21 cellular contexts compared by ENCODE assay signal in the genomic region with DNA sequence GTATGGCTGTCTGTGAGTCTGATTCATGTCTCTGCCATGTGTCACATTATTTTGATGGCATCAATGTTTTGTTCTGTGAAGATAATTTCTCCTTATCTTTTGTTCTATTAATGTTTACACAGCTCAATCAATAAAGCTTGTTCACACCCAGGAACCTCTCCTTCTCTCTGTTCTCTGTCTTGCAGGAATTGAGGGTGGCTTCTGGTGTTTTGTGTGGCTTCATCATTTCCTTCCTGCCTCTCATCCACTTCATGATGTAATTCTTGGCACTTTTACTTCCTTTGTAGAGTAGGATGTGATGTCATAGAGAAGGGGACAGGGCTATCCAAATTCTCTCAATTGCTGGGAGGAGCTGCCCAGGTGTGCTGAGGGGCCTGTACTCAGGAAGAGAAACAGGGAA. TPM values are rescaled to one million over a fixed set of nuclear protein-coding genes. Genes with fewer than 3 reads are reported as not detected.
DNase-seq lines count a peak whose midpoint lies in the region; ATAC-seq and TF ChIP-seq lines count a peak whose summit lies in the region.
"Had no signal": no experiment of that assay in that cellular context is flagged by ENCODE, and none has a peak within 500 bp of the region (broad histone marks: within the 10 kb centered on the region; RNA-seq: fewer than 3 reads in every experiment).

No MANE protein-coding gene starts in this region.

- DNase-seq in DMS53 treated with DMSO at 0.1 percent for 48 hours (lab: John Stamatoyannopoulos, UW; ENCODE audit: unreplicated experiment) = peak; percentile 56
- peak; percentile 77 for DNase-seq in NCI-H2029 (lab: John Stamatoyannopoulos, UW)
- DNase-seq in fibroblast of the aortic adventitia (ENCODE audit: low read depth) = peak; percentile 1
- no peak for DNase-seq in anterior cingulate cortex (lab: John Stamatoyannopoulos, UW)
- DNase-seq in CD4-positive, alpha-beta T cell = no peak
- no peak for DNase-seq in NCI-H2227 (lab: John Stamatoyannopoulos, UW; ENCODE audit: unreplicated experiment)
- DNase-seq in NCI-H1092 (lab: John Stamatoyannopoulos, UW) = no peak
- DNase-seq: ACHN; CD8-positive, alpha-beta memory T cell; H9; NCI-H1048; NCI-H187; NCI-H2227 treated with DMSO at 0.1 percent for 48 hours; NCI-H524 treated with DMSO at 0.1 percent for 48 hours; Right ventricle myocardium superior; SK-N-SH; T-helper 17 cell had no signal

- no peaks in the 10 kb centered on the region for H3K36me3 Mint-ChIP-seq in CD4-positive, alpha-beta T cell (ENCODE audit: low read depth)
- H3K36me3 Mint-ChIP-seq: CD8-positive, alpha-beta memory T cell had no signal

- H3K27me3 Mint-ChIP-seq in CD4-positive, alpha-beta T cell = no peaks in the 10 kb centered on the region
- H3K27me3 Mint-ChIP-seq: CD8-positive, alpha-beta memory T cell; T-helper 17 cell had no signal

- no peaks in the 10 kb centered on the region for H3K27me3 ChIP-seq in BLaER1
- H3K27me3 ChIP-seq in CD4-positive, alpha-beta T cell (ENCODE audit: control insufficient read depth, insufficient read depth, low read length) = no peaks in the 10 kb centered on the region

- H4K20me1 ChIP-seq in BLaER1 = no peaks in the 10 kb centered on the region

- no peak for TF ChIP-seq CTCF in fibroblast of the aortic adventitia (IDR thresholded peaks at IDR 0.05; ENCODE audit: insufficient read depth, low read length)
- TF ChIP-seq CTCF in CD4-positive, alpha-beta T cell (IDR thresholded peaks at IDR 0.05) = no peak

- 0 out of 2 replicates have a peak overlapping the region, but pooled peaks have one; percentile 7 for H3K4me2 ChIP-seq in BLaER1
- H3K4me2 ChIP-seq: SK-N-SH had no signal

- H3K9me3 Mint-ChIP-seq in CD4-positive, alpha-beta T cell = peaks cover 10% of the 10 kb centered on the region
- H3K9me3 Mint-ChIP-seq: H9 had no signal

- H3K4me3 ChIP-seq in BLaER1 (no peak overlapping the region), fibroblast of the aortic adventitia (ENCODE audit: low read depth, low read length) (no peak overlapping the region)
- H3K4me3 ChIP-seq: K562 had no signal

- no peak overlapping the region for H3K9ac ChIP-seq in BLaER1
- H3K9ac ChIP-seq: SK-N-SH had no signal

- H3K36me3 ChIP-seq in BLaER1 = no peaks in the 10 kb centered on the region

- H3K4me1 ChIP-seq in BLaER1 = peaks cover 8% of the 10 kb centered on the region

- POLR2A ChIA-PET in CD4-positive, alpha-beta T cell (lab: Charles Lee) = no interaction called here

- no peak overlapping the region for H3K4me3 Mint-ChIP-seq in CD4-positive, alpha-beta T cell
- H3K4me3 Mint-ChIP-seq: H9, T-helper 17 cell had no signal

- intact Hi-C loops in CD4-positive, alpha-beta T cell (cut with DNase I, micrococcal nuclease) = no loop called here

- CTCF ChIA-PET in CD4-positive, alpha-beta T cell (lab: Charles Lee) = no interaction called here

- no peak for ATAC-seq in CD4-positive, alpha-beta T cell (ENCODE audit: poor library complexity)
- ATAC-seq: K562, Panc1, T-helper 17 cell had no signal

- no peak overlapping the region for H3K27ac Mint-ChIP-seq in CD4-positive, alpha-beta T cell
- H3K27ac Mint-ChIP-seq: CD8-positive, alpha-beta memory T cell; H9; T-helper 17 cell had no signal

- no peaks in the 10 kb centered on the region for H3K4me1 Mint-ChIP-seq in CD4-positive, alpha-beta T cell (ENCODE audit: low read depth)
- H3K4me1 Mint-ChIP-seq: CD8-positive, alpha-beta memory T cell; T-helper 17 cell had no signal

- no peak overlapping the region for H3K27ac ChIP-seq in BLaER1
- no peak overlapping the region for H3K27ac ChIP-seq in CD4-positive, alpha-beta T cell (ENCODE audit: low read depth, low read length)

- no peaks in the 10 kb centered on the region for H3K9me3 ChIP-seq in BLaER1
- H3K9me3 ChIP-seq in CD4-positive, alpha-beta T cell (ENCODE audit: control insufficient read depth, low read length) = no peaks in the 10 kb centered on the region
- H3K9me3 ChIP-seq: SK-N-SH had no signal

RNA-seq across cellular contexts. Expression of a gene that starts 27.2 kb away (rescaled TPM):
- 0.54 TPM in 1 of 2 replicates, not detected in the other for total RNA-seq in fibroblast of the aortic adventitia (ENCODE audit: low replicate concordance)
- total RNA-seq in CD4-positive, alpha-beta T cell = not detected
- total RNA-seq: CD8-positive, alpha-beta memory T cell; K562; M059J; T-helper 17 cell had no signal

Comparison
In these comparisons a context has a peak if more than half of its experiments do, and no peak if none do; other contexts are left out.
1. DNase-seq: peak in DMS53 treated with DMSO at 0.1 percent for 48 hours (single experiment), NCI-H2029 (single experiment) and fibroblast of the aortic adventitia (single experiment); none in anterior cingulate cortex (0 of 58), CD4-positive, alpha-beta T cell (0 of 10), NCI-H2227 (single experiment) and NCI-H1092 (single experiment).